1 cellular context compared by ENCODE assay signal in the genomic region with DNA sequence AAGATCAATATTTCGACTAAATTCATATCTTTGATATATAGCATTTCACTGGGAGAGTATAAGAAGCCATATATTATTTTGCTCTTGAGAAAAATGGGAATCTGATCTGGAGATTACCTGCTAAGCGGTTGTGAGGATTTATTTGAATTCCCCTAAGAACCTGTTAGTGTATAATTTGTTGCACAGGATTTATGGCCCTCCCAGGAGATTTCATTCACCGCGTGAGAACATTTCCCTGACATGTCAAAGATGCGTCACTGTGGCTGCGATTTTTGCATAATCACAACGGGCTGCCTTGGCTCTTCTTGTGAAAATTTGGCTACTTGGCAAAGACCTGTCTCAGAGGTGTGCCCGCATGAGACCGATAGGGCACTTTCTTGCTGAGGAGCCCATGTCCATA.
TF ChIP-seq lines count a peak whose summit lies in the region.

No MANE protein-coding gene starts in this region.

TF ChIP-seq in HEK293, 187 proteins besides CTCF, POLR2A, EP300 and RAD21 (continued from another document and continues in another):
- TF ChIP-seq ZEB2 (tag by site-specific recombination; IDR thresholded peaks at IDR 0.05) (peak; percentile 68), ZNF529 (tag by site-specific recombination; IDR thresholded peaks at IDR 0.05; ENCODE audit: insufficient replicate concordance) (no peak), ZNF514 (tag by site-specific recombination; IDR thresholded peaks at IDR 0.05) (no peak), REPIN1 (tag by site-specific recombination; IDR thresholded peaks at IDR 0.05; ENCODE audit: low read depth) (no peak), ZNF404 (tag by site-specific recombination; IDR thresholded peaks at IDR 0.05) (no peak), IKZF3 (tag by site-specific recombination; IDR thresholded peaks at IDR 0.05) (peak; percentile 85), ZNF558 (tag by site-specific recombination; IDR thresholded peaks at IDR 0.05) (no peak), ZNF670 (tag by site-specific recombination; IDR thresholded peaks at IDR 0.05; ENCODE audit: low read depth) (no peak), KLF1 (tag by site-specific recombination; IDR thresholded peaks at IDR 0.05) (no peak), ZNF624 (tag by site-specific recombination; IDR thresholded peaks at IDR 0.05) (no peak), ZNF266 (tag by site-specific recombination; IDR thresholded peaks at IDR 0.05; ENCODE audit: low read depth) (no peak), ZNF202 (tag by site-specific recombination; IDR thresholded peaks at IDR 0.05; ENCODE audit: borderline replicate concordance) (no peak), ZNF701 (tag by site-specific recombination; IDR thresholded peaks at IDR 0.05) (no peak), ZNF658 (tag by site-specific recombination; IDR thresholded peaks at IDR 0.05) (no peak), ZNF843 (tag by site-specific recombination; IDR thresholded peaks at IDR 0.05) (peak; percentile 88), ZNF350 (tag by site-specific recombination; IDR thresholded peaks at IDR 0.05) (no peak), ZFHX2 (tag by site-specific recombination; conservative IDR thresholded peaks at IDR 0.05) (no peak), WT1 (tag by site-specific recombination; IDR thresholded peaks at IDR 0.05) (peak; percentile 73), ZNF621 (tag by site-specific recombination; IDR thresholded peaks at IDR 0.05) (no peak), ZNF366 (tag by site-specific recombination; conservative IDR thresholded peaks at IDR 0.05) (peak; percentile 84), TRIM28 (IDR thresholded peaks at IDR 0.05; ENCODE audit: borderline replicate concordance, low read length) (no peak), ZNF302 (tag by site-specific recombination; IDR thresholded peaks at IDR 0.05; ENCODE audit: low read depth) (no peak)
- TF ChIP-seq, protein P1, sequence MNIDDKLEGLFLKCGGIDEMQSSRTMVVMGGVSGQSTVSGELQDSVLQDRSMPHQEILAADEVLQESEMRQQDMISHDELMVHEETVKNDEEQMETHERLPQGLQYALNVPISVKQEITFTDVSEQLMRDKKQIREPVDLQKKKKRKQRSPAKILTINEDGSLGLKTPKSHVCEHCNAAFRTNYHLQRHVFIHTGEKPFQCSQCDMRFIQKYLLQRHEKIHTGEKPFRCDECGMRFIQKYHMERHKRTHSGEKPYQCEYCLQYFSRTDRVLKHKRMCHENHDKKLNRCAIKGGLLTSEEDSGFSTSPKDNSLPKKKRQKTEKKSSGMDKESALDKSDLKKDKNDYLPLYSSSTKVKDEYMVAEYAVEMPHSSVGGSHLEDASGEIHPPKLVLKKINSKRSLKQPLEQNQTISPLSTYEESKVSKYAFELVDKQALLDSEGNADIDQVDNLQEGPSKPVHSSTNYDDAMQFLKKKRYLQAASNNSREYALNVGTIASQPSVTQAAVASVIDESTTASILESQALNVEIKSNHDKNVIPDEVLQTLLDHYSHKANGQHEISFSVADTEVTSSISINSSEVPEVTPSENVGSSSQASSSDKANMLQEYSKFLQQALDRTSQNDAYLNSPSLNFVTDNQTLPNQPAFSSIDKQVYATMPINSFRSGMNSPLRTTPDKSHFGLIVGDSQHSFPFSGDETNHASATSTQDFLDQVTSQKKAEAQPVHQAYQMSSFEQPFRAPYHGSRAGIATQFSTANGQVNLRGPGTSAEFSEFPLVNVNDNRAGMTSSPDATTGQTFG (tag by site-specific recombination; IDR thresholded peaks at IDR 0.05; ENCODE audit: borderline replicate concordance): no peak
- TF ChIP-seq, protein P2, sequence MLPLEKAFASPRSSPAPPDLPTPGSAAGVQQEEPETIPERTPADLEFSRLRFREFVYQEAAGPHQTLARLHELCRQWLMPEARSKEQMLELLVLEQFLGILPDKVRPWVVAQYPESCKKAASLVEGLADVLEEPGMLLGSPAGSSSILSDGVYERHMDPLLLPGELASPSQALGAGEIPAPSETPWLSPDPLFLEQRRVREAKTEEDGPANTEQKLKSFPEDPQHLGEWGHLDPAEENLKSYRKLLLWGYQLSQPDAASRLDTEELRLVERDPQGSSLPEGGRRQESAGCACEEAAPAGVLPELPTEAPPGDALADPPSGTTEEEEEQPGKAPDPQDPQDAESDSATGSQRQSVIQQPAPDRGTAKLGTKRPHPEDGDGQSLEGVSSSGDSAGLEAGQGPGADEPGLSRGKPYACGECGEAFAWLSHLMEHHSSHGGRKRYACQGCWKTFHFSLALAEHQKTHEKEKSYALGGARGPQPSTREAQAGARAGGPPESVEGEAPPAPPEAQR (tag by site-specific recombination; IDR thresholded peaks at IDR 0.05): no peak
- TF ChIP-seq, protein P3, sequence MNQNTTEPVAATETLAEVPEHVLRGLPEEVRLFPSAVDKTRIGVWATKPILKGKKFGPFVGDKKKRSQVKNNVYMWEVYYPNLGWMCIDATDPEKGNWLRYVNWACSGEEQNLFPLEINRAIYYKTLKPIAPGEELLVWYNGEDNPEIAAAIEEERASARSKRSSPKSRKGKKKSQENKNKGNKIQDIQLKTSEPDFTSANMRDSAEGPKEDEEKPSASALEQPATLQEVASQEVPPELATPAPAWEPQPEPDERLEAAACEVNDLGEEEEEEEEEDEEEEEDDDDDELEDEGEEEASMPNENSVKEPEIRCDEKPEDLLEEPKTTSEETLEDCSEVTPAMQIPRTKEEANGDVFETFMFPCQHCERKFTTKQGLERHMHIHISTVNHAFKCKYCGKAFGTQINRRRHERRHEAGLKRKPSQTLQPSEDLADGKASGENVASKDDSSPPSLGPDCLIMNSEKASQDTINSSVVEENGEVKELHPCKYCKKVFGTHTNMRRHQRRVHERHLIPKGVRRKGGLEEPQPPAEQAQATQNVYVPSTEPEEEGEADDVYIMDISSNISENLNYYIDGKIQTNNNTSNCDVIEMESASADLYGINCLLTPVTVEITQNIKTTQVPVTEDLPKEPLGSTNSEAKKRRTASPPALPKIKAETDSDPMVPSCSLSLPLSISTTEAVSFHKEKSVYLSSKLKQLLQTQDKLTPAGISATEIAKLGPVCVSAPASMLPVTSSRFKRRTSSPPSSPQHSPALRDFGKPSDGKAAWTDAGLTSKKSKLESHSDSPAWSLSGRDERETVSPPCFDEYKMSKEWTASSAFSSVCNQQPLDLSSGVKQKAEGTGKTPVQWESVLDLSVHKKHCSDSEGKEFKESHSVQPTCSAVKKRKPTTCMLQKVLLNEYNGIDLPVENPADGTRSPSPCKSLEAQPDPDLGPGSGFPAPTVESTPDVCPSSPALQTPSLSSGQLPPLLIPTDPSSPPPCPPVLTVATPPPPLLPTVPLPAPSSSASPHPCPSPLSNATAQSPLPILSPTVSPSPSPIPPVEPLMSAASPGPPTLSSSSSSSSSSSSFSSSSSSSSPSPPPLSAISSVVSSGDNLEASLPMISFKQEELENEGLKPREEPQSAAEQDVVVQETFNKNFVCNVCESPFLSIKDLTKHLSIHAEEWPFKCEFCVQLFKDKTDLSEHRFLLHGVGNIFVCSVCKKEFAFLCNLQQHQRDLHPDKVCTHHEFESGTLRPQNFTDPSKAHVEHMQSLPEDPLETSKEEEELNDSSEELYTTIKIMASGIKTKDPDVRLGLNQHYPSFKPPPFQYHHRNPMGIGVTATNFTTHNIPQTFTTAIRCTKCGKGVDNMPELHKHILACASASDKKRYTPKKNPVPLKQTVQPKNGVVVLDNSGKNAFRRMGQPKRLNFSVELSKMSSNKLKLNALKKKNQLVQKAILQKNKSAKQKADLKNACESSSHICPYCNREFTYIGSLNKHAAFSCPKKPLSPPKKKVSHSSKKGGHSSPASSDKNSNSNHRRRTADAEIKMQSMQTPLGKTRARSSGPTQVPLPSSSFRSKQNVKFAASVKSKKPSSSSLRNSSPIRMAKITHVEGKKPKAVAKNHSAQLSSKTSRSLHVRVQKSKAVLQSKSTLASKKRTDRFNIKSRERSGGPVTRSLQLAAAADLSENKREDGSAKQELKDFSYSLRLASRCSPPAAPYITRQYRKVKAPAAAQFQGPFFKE (tag by site-specific recombination; IDR thresholded peaks at IDR 0.05; ENCODE audit: borderline replicate concordance): no peak
- TF ChIP-seq, protein P4, sequence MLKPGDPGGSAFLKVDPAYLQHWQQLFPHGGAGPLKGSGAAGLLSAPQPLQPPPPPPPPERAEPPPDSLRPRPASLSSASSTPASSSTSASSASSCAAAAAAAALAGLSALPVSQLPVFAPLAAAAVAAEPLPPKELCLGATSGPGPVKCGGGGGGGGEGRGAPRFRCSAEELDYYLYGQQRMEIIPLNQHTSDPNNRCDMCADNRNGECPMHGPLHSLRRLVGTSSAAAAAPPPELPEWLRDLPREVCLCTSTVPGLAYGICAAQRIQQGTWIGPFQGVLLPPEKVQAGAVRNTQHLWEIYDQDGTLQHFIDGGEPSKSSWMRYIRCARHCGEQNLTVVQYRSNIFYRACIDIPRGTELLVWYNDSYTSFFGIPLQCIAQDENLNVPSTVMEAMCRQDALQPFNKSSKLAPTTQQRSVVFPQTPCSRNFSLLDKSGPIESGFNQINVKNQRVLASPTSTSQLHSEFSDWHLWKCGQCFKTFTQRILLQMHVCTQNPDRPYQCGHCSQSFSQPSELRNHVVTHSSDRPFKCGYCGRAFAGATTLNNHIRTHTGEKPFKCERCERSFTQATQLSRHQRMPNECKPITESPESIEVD (tag by site-specific recombination; IDR thresholded peaks at IDR 0.05): peak; percentile 92
- TF ChIP-seq, protein P5, sequence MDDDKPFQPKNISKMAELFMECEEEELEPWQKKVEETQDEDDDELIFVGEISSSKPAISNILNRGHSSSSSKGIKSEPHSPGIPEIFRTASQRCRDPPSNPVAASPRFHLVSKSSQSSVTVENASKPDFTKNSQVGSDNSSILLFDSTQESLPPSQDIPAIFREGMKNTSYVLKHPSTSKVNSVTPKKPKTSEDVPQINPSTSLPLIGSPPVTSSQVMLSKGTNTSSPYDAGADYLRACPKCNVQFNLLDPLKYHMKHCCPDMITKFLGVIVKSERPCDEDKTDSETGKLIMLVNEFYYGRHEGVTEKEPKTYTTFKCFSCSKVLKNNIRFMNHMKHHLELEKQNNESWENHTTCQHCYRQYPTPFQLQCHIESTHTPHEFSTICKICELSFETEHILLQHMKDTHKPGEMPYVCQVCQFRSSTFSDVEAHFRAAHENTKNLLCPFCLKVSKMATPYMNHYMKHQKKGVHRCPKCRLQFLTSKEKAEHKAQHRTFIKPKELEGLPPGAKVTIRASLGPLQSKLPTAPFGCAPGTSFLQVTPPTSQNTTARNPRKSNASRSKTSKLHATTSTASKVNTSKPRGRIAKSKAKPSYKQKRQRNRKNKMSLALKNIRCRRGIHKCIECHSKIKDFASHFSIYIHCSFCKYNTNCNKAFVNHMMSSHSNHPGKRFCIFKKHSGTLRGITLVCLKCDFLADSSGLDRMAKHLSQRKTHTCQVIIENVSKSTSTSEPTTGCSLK (tag by site-specific recombination; IDR thresholded peaks at IDR 0.05): no peak
- TF ChIP-seq, protein P6, sequence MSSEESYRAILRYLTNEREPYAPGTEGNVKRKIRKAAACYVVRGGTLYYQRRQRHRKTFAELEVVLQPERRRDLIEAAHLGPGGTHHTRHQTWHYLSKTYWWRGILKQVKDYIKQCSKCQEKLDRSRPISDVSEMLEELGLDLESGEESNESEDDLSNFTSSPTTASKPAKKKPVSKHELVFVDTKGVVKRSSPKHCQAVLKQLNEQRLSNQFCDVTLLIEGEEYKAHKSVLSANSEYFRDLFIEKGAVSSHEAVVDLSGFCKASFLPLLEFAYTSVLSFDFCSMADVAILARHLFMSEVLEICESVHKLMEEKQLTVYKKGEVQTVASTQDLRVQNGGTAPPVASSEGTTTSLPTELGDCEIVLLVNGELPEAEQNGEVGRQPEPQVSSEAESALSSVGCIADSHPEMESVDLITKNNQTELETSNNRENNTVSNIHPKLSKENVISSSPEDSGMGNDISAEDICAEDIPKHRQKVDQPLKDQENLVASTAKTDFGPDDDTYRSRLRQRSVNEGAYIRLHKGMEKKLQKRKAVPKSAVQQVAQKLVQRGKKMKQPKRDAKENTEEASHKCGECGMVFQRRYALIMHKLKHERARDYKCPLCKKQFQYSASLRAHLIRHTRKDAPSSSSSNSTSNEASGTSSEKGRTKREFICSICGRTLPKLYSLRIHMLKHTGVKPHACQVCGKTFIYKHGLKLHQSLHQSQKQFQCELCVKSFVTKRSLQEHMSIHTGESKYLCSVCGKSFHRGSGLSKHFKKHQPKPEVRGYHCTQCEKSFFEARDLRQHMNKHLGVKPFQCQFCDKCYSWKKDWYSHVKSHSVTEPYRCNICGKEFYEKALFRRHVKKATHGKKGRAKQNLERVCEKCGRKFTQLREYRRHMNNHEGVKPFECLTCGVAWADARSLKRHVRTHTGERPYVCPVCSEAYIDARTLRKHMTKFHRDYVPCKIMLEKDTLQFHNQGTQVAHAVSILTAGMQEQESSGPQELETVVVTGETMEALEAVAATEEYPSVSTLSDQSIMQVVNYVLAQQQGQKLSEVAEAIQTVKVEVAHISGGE (tag by site-specific recombination; conservative IDR thresholded peaks at IDR 0.05; ENCODE audit: low read depth): no peak
- TF ChIP-seq, protein P7, sequence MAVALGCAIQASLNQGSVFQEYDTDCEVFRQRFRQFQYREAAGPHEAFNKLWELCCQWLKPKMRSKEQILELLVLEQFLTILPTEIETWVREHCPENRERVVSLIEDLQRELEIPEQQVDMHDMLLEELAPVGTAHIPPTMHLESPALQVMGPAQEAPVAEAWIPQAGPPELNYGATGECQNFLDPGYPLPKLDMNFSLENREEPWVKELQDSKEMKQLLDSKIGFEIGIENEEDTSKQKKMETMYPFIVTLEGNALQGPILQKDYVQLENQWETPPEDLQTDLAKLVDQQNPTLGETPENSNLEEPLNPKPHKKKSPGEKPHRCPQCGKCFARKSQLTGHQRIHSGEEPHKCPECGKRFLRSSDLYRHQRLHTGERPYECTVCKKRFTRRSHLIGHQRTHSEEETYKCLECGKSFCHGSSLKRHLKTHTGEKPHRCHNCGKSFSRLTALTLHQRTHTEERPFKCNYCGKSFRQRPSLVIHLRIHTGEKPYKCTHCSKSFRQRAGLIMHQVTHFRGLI (tag by site-specific recombination; IDR thresholded peaks at IDR 0.05): no peak
- TF ChIP-seq, protein P8, sequence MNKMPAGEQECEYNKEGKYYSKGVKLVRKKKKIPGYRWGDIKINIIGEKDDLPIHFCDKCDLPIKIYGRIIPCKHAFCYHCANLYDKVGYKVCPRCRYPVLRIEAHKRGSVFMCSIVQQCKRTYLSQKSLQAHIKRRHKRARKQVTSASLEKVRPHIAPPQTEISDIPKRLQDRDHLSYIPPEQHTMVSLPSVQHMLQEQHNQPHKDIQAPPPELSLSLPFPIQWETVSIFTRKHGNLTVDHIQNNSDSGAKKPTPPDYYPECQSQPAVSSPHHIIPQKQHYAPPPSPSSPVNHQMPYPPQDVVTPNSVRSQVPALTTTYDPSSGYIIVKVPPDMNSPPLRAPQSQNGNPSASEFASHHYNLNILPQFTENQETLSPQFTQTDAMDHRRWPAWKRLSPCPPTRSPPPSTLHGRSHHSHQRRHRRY (tag by site-specific recombination; IDR thresholded peaks at IDR 0.05): no peak
- TF ChIP-seq, protein P9, sequence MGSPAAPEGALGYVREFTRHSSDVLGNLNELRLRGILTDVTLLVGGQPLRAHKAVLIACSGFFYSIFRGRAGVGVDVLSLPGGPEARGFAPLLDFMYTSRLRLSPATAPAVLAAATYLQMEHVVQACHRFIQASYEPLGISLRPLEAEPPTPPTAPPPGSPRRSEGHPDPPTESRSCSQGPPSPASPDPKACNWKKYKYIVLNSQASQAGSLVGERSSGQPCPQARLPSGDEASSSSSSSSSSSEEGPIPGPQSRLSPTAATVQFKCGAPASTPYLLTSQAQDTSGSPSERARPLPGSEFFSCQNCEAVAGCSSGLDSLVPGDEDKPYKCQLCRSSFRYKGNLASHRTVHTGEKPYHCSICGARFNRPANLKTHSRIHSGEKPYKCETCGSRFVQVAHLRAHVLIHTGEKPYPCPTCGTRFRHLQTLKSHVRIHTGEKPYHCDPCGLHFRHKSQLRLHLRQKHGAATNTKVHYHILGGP (tag by site-specific recombination; IDR thresholded peaks at IDR 0.05): no peak
